In genomic region chr1:63509718-63510117, GRCh38 we compare ENCODE assay signal across 35 cellular contexts.
"Had no signal": no experiment of that assay in that cellular context is flagged by ENCODE, and none has a peak within 500 bp of the region (broad histone marks: within the 10 kb centered on the region; RNA-seq: fewer than 3 reads in every experiment).

No MANE protein-coding gene starts in this region.

- H3K4me2 ChIP-seq: KMS-11 had no signal

- H3K4me3 ChIP-seq: MG63 had no signal

- H3K27me3 ChIP-seq: MG63 had no signal

- DNase-seq: Karpas-422, Kasumi-1, KBM-7, KG1, MG63, MM.1S, MV-4-11, NCI-H1048, NCI-H1092, NCI-H1105, NCI-H1105 treated with DMSO at 0.1 percent for 48 hours, NCI-H1417, NCI-H1417 treated with DMSO at 0.1 percent for 48 hours, NCI-H1436, NCI-H1436 treated with DMSO at 0.1 percent for 48 hours, NCI-H146, NCI-H1694, NCI-H1694 treated with DMSO at 0.1 percent for 48 hours, NCI-H187, NCI-H187 treated with DMSO at 0.1 percent for 48 hours, NCI-H1930, NCI-H2029, NCI-H2029 treated with DMSO at 0.1 percent for 48 hours, NCI-H2081, NCI-H2081 treated with DMSO at 0.1 percent for 48 hours, NCI-H2107, NCI-H2171, NCI-H2171 treated with DMSO at 0.1 percent for 48 hours, NCI-H2227 treated with DMSO at 0.1 percent for 48 hours, NCI-H226, NCI-H345, NCI-H446, NCI-H446 treated with DMSO at 0.1 percent for 48 hours, NCI-H510A had no signal

- H3K9ac ChIP-seq: KMS-11 had no signal
